33 cellular contexts compared by ENCODE assay signal in the genomic region with DNA sequence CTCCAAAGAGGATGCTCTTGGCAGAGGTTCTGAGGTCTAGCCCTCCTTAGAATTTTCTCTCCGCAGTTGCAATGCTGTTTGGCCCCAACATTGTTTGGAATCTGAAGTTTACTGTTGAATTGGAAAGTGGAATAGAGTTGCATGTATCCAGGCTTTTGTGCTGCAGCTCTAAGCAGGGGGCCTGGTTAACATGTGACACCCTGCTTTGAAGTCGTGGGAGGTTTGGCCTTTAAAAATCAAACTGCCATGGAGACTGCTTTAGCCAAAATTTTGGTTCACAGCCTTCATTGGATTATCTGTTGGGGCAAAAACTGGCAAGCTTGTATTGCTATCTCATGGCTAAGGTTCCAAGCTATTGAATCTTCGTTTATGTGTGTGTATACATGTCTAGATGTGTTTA. TPM values are rescaled to one million over a fixed set of nuclear protein-coding genes. Genes with fewer than 3 reads are reported as not detected.
"Had no signal": no experiment of that assay in that cellular context is flagged by ENCODE, and none has a peak within 500 bp of the region (broad histone marks: within the 10 kb centered on the region; RNA-seq: fewer than 3 reads in every experiment).

No MANE protein-coding gene starts in this region.

- H3K9me3 ChIP-seq: esophagus muscularis mucosa, gastrocnemius medialis had no signal

- H3K4me3 Mint-ChIP-seq: activated CD4-positive, alpha-beta T cell treated with anti-CD3 and anti-CD28 coated beads for 36 hours; activated CD4-positive, alpha-beta T cell treated with anti-CD3 and anti-CD28 coated beads, Interleukin-2, amount 10 ng/mL, durations not matched to agents 7 days and 5 days; activated CD8-positive, alpha-beta T cell treated with anti-CD3 and anti-CD28 coated beads for 36 hours; activated naive CD8-positive, alpha-beta T cell; activated T-cell treated with anti-CD3 and anti-CD28 coated beads, Interleukin-2, amount 50 U/mL, for 4 hours; activated T-helper 17 cell treated with anti-CD3 and anti-CD28 coated beads, Interleukin-2, amount 50 U/mL, for 72 hours; central memory CD8-positive, alpha-beta T cell; dendritic cell treated with granulocyte-macrophage colony-stimulating factor and Interleukin-4, amounts not matched to agents 40 ng/mL and 50 ng/mL, for 4 days; T-cell; T-helper 1 cell treated with Interleukin-12 subunit alpha and Interleukin-12 subunit beta and Interleukin-4 antibody, amounts not matched to agents 30 μg/mL and 1 μg/mL, for 36 hours; T-helper 2 cell treated with Interferon-gamma antibody and Interleukin-4, amounts not matched to agents 5 μg/mL and 100 μg/mL, for 36 hours had no signal

- H3K36me3 ChIP-seq: brain microvascular endothelial cell, esophagus muscularis mucosa, gastrocnemius medialis, heart left ventricle, WERI-Rb-1 had no signal

- ATAC-seq: activated CD4-positive, alpha-beta T cell treated with anti-CD3 and anti-CD28 coated beads for 36 hours; activated CD8-positive, alpha-beta T cell treated with anti-CD3 and anti-CD28 coated beads for 36 hours; activated T-cell treated with anti-CD3 and anti-CD28 coated beads, Interleukin-2, amount 50 U/mL, for 4 hours; activated T-helper 17 cell treated with anti-CD3 and anti-CD28 coated beads, Interleukin-2, amount 50 U/mL, for 72 hours; foreskin keratinocyte; gastrocnemius medialis; heart left ventricle; T-cell had no signal

- H3K4me3 ChIP-seq: coronary artery, dorsolateral prefrontal cortex, esophagus muscularis mucosa, gastrocnemius medialis, heart left ventricle had no signal

- H3K27ac ChIP-seq: brain microvascular endothelial cell, coronary artery, dorsolateral prefrontal cortex, esophagus muscularis mucosa, foreskin keratinocyte, gastrocnemius medialis, heart left ventricle, WERI-Rb-1 had no signal

- H3K27me3 ChIP-seq: brain microvascular endothelial cell, gastrocnemius medialis had no signal

- H3K4me1 ChIP-seq: esophagus muscularis mucosa, foreskin keratinocyte, gastrocnemius medialis, heart left ventricle had no signal

- H3K4me1 Mint-ChIP-seq: activated CD4-positive, alpha-beta T cell treated with anti-CD3 and anti-CD28 coated beads for 36 hours; activated CD4-positive, alpha-beta T cell treated with anti-CD3 and anti-CD28 coated beads, Interleukin-2, amount 10 ng/mL, durations not matched to agents 7 days and 5 days; activated T-helper 17 cell treated with anti-CD3 and anti-CD28 coated beads, Interleukin-2, amount 50 U/mL, for 72 hours; central memory CD8-positive, alpha-beta T cell; T-cell had no signal

- H3K36me3 Mint-ChIP-seq: T-cell had no signal

- H3K9me3 Mint-ChIP-seq: activated T-helper 17 cell treated with anti-CD3 and anti-CD28 coated beads, Interleukin-2, amount 50 U/mL, for 72 hours; central memory CD8-positive, alpha-beta T cell; T-helper 2 cell treated with Interferon-gamma antibody and Interleukin-4, amounts not matched to agents 5 μg/mL and 100 μg/mL, for 36 hours had no signal

- H3K27ac Mint-ChIP-seq: activated CD4-positive, alpha-beta T cell treated with anti-CD3 and anti-CD28 coated beads for 36 hours; activated CD4-positive, alpha-beta T cell treated with anti-CD3 and anti-CD28 coated beads, Interleukin-2, amount 10 ng/mL, durations not matched to agents 7 days and 5 days; activated CD8-positive, alpha-beta T cell treated with anti-CD3 and anti-CD28 coated beads for 36 hours; activated naive CD8-positive, alpha-beta T cell; activated T-helper 17 cell treated with anti-CD3 and anti-CD28 coated beads, Interleukin-2, amount 50 U/mL, for 72 hours; dendritic cell treated with granulocyte-macrophage colony-stimulating factor and Interleukin-4, amounts not matched to agents 40 ng/mL and 50 ng/mL, for 4 days; T-cell; T-helper 1 cell treated with Interleukin-12 subunit alpha and Interleukin-12 subunit beta and Interleukin-4 antibody, amounts not matched to agents 30 μg/mL and 1 μg/mL, for 36 hours; T-helper 2 cell treated with Interferon-gamma antibody and Interleukin-4, amounts not matched to agents 5 μg/mL and 100 μg/mL, for 36 hours had no signal

- DNase-seq: activated CD4-positive, alpha-beta T cell treated with anti-CD3 and anti-CD28 coated beads for 36 hours; activated CD4-positive, alpha-beta T cell treated with anti-CD3 and anti-CD28 coated beads, Interleukin-2, amount 10 ng/mL, durations not matched to agents 7 days and 5 days; activated CD4-positive, alpha-beta T cell treated with anti-CD3 and anti-CD28 coated beads, Interleukin-2, amount 50 U/mL, for 4 hours; activated CD4-positive, CD25-positive, alpha-beta regulatory T cell; activated CD4-positive, CD25-positive, alpha-beta regulatory T cell treated with anti-CD3 and anti-CD28 coated beads, Interleukin-2, amount 50 U/mL, for 72 hours; activated CD8-positive, alpha-beta memory T cell treated with anti-CD3 and anti-CD28 coated beads for 24 hours; activated CD8-positive, alpha-beta T cell treated with anti-CD3 and anti-CD28 coated beads for 36 hours; activated gamma-delta T cell treated with Interleukin-2 at 50 U/mL for 16 hours; activated naive CD4-positive, alpha-beta T cell treated with anti-CD3 and anti-CD28 coated beads, Interleukin-2, amount 50 U/mL, for 16 hours; activated naive CD4-positive, alpha-beta T cell treated with Interleukin-2 at 50 U/mL for 16 hours; activated T-cell treated with anti-CD3 and anti-CD28 coated beads, Interleukin-2, amount 50 U/mL, for 4 hours; amniotic stem cell; anterior cingulate cortex; brain microvascular endothelial cell; dorsolateral prefrontal cortex; effector memory CD4-positive, alpha-beta T cell; erythroblast; foreskin keratinocyte; gastrocnemius medialis; glutamatergic neuron; heart left ventricle; T-cell; T1000; WERI-Rb-1 had no signal

RNA-seq across cellular contexts. Expression of gene CYP11A1, which starts 15.8 kb away (rescaled TPM):
- total RNA-seq: activated CD4-positive, alpha-beta T cell treated with anti-CD3 and anti-CD28 coated beads for 36 hours; activated CD4-positive, alpha-beta T cell treated with anti-CD3 and anti-CD28 coated beads, Interleukin-2, amount 10 ng/mL, durations not matched to agents 7 days and 5 days; activated T-helper 17 cell treated with anti-CD3 and anti-CD28 coated beads, Interleukin-2, amount 50 U/mL, for 72 hours; bronchial epithelial cell; foreskin keratinocyte had no signal
